Comparison of ENCODE assay signal across 25 cellular contexts in the genomic region with DNA sequence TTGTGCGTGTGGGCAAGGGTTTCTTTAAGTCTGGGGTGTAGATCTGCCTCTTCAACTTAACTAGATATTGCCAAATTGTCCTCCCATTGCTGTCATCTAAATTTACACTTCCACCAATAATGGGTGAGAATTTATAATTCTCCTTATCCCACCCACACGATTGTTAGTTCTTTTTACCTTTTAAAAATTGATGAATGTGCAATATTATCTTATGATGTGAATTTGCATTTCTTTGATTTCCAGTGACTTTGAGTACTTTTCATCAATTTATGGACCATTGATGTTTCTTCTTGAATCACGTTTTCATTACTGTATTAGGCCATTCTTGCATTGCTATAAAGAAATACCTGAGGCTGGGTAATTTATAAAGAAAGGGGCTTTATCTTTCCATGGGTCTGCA.
"Had no signal": no experiment of that assay in that cellular context is flagged by ENCODE, and none has a peak within 500 bp of the region (broad histone marks: within the 10 kb centered on the region; RNA-seq: fewer than 3 reads in every experiment).

No MANE protein-coding gene starts in this region.

- ATAC-seq: effector memory CD8-positive, alpha-beta T cell; esophagus mucosa; gastrocnemius medialis; heart right ventricle; left cardiac atrium; left lung; left ventricle myocardium superior; lower lobe of right lung; mucosa of descending colon had no signal

- H3K27me3 ChIP-seq: colonic mucosa, esophagus squamous epithelium, gastrocnemius medialis, heart right ventricle, left lung had no signal

- FAIRE-seq: endometrium, islet of Langerhans, keratinocyte had no signal

- H3K4me3 ChIP-seq: colonic mucosa, esophagus squamous epithelium, gastrocnemius medialis, heart right ventricle, left lung, lower lobe of right lung, mucosa of descending colon had no signal

- H3K4me1 ChIP-seq: colonic mucosa, esophagus squamous epithelium, gastrocnemius medialis, heart right ventricle, left lung, lower lobe of right lung had no signal

- DNase-seq: colonic mucosa; cortex of kidney; effector CD8-positive, alpha-beta T cell; effector memory CD8-positive, alpha-beta T cell; endodermal cell; erythroblast; esophagus squamous epithelium; foreskin fibroblast; foreskin melanocyte; gastrocnemius medialis; glutamatergic neuron; head of caudate nucleus; heart right ventricle; hippocampal formation; left cardiac atrium; left lung; left ventricle myocardium superior; lower lobe of right lung; mesenchymal stem cell; mucosa of descending colon had no signal

- H3K27ac ChIP-seq: colonic mucosa, epithelial cell of prostate, esophagus squamous epithelium, gastrocnemius medialis, heart right ventricle, left lung, lower lobe of right lung had no signal

- H3K36me3 ChIP-seq: colonic mucosa, esophagus squamous epithelium, gastrocnemius medialis, heart right ventricle, left lung, lower lobe of right lung had no signal

- H3K9me3 ChIP-seq: colonic mucosa, esophagus squamous epithelium, gastrocnemius medialis, heart right ventricle, left lung, lower lobe of right lung, mucosa of descending colon had no signal
